1 cellular context compared by ENCODE assay signal in genomic region chr1:36529762-36530260, GRCh38.
TF ChIP-seq lines count a peak whose summit lies in the region.

No MANE protein-coding gene starts in this region.

TF ChIP-seq in SK-N-SH treated with all-trans-retinoic acid at 6 μM for 48 hours, 23 proteins besides CTCF, POLR2A, EP300 and RAD21:
- peak; percentile 40; the same call in 1 of the 2 replicates for TF ChIP-seq TSHZ2 (CRISPR knock-in tag; IDR thresholded peaks at IDR 0.05)
- TF ChIP-seq TCF4 (CRISPR knock-in tag; IDR thresholded peaks at IDR 0.05; ENCODE audit: borderline replicate concordance): peak; percentile 74; the same call in 1 of the 2 replicates
- TF ChIP-seq POU6F1 (CRISPR knock-in tag; IDR thresholded peaks at IDR 0.05; ENCODE audit: borderline replicate concordance, low read depth): no peak
- TF ChIP-seq ISL1 (CRISPR knock-in tag; IDR thresholded peaks at IDR 0.05): 0 out of 2 replicates have a peak, but pooled peaks have one; percentile 9
TF ChIP-seq in SK-N-SH treated with all-trans-retinoic acid at 6 μM for 48 hours: peak in this region for 3.
